Comparison of ENCODE assay signal across 9 cellular contexts in the genomic region with DNA sequence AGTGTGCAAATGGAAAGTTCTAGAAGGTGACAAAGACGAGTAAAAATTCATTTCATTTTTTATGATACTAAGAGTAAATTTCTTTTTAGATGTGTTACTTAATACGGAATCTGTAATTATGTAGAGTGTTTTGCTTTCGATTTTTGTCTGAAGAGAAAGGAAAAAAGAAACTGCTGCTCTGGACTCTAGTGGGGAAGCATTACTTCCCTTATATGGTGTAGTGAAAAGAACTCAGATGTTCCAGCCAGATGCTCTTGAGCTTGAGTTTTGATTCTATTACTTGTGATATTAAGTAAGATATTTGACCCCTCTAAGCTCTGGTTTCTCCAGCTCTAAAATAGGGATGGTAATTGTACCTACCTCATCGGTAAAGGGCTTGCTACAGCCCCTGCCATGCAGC. TPM values are rescaled to one million over a fixed set of nuclear protein-coding genes. Genes with fewer than 3 reads are reported as not detected.
DNase-seq lines count a peak whose midpoint lies in the region; ATAC-seq and TF ChIP-seq lines count a peak whose summit lies in the region.
"Had no signal": no experiment of that assay in that cellular context is flagged by ENCODE, and none has a peak within 500 bp of the region (broad histone marks: within the 10 kb centered on the region; RNA-seq: fewer than 3 reads in every experiment).

No MANE protein-coding gene starts in this region.

- TF ChIP-seq EP300 in gastroesophageal sphincter (IDR thresholded peaks at IDR 0.05), result no peak

- POLR2A ChIA-PET in A673 (lab: Charles Lee; ENCODE audit: low non-redundant PET), result no interaction called here

- CTCF ChIA-PET in A673 (lab: Charles Lee), result no interaction called here

- H3K27me3 ChIP-seq in gastroesophageal sphincter (no peaks in the 10 kb centered on the region), A673 (replicated peaks; ENCODE audit: insufficient read depth, low read depth, low read length, poor library complexity) (no peaks in the 10 kb centered on the region), prostate gland (replicated peaks; ENCODE audit: insufficient read depth) (no peaks in the 10 kb centered on the region), Peyer's patch (no peaks in the 10 kb centered on the region)

- no peak for TF ChIP-seq CTCF in gastroesophageal sphincter (IDR thresholded peaks at IDR 0.05)
- TF ChIP-seq CTCF in A673 (conservative IDR thresholded peaks at IDR 0.05; ENCODE audit: low read depth, low read length), result no peak
- TF ChIP-seq CTCF in prostate gland (IDR thresholded peaks at IDR 0.05), result no peak
- no peak for TF ChIP-seq CTCF in Peyer's patch (IDR thresholded peaks at IDR 0.05)

- H3K36me3 ChIP-seq in gastroesophageal sphincter, result no peaks in the 10 kb centered on the region
- no peaks in the 10 kb centered on the region for H3K36me3 ChIP-seq in A673 (ENCODE audit: insufficient read depth, low read length, poor library complexity, severe bottlenecking)
- no peaks in the 10 kb centered on the region for H3K36me3 ChIP-seq in prostate gland
- no peaks in the 10 kb centered on the region for H3K36me3 ChIP-seq in Peyer's patch

- ATAC-seq in GM18499 (IDR thresholded peaks at IDR 0.05; ENCODE audit: insufficient read depth, unreplicated experiment) (peak; percentile 63), GM21360 (IDR thresholded peaks at IDR 0.05; ENCODE audit: unreplicated experiment) (peak; percentile 57), HG03432 (IDR thresholded peaks at IDR 0.05; ENCODE audit: unreplicated experiment) (peak; percentile 67), gastroesophageal sphincter (no peak)

- intact Hi-C loops in A673 (cut with micrococcal nuclease; ENCODE audit: unreplicated experiment), result no loop called here
- intact Hi-C loops in prostate gland (cut with DNase I), result no loop called here

- WGBS in gastroesophageal sphincter (ENCODE audit: low coverage in 1 of 2), 2 donors, result 27 to 43% methylated on average over 4 of the region's 4 CpGs
- WGBS in prostate gland, result 54% methylated on average over 4 of the region's 4 CpGs

- peak overlapping the region; percentile 26 to 66 (median 48) for H3K27ac ChIP-seq in gastroesophageal sphincter
- H3K27ac ChIP-seq in A673 (ENCODE audit: low read depth, low read length, poor library complexity, severe bottlenecking), result no peak overlapping the region
- H3K27ac ChIP-seq in prostate gland, result peak overlapping the region in 1 of 2 donors; percentile 41
- H3K27ac ChIP-seq in Peyer's patch, result peak overlapping the region in 1 of 4 donors; percentile 26

- H3K9me3 ChIP-seq in gastroesophageal sphincter, result no peaks in the 10 kb centered on the region
- no peaks in the 10 kb centered on the region for H3K9me3 ChIP-seq in A673 (ENCODE audit: low read depth, low read length, poor library complexity, severe bottlenecking)
- H3K9me3 ChIP-seq in prostate gland, result no peaks in the 10 kb centered on the region
- no peaks in the 10 kb centered on the region for H3K9me3 ChIP-seq in Peyer's patch

- no TSS peak for BruUV-seq in A673 (replicated peaks; lab: Mats Ljungman, UMichigan)

- H3K4me1 ChIP-seq in gastroesophageal sphincter (peaks cover 0 to 10% (median 0%) of the 10 kb centered on the region in 3 donors), A673 (ENCODE audit: insufficient read depth, low read length, poor library complexity, severe bottlenecking) (peaks cover 3% of the 10 kb centered on the region), prostate gland (replicated peaks) (no peaks in the 10 kb centered on the region), Peyer's patch (no peaks in the 10 kb centered on the region)

- no peak for TF ChIP-seq POLR2A in gastroesophageal sphincter (IDR thresholded peaks at IDR 0.05)
- no peak for TF ChIP-seq POLR2A in prostate gland (IDR thresholded peaks at IDR 0.05)
- no peak for TF ChIP-seq POLR2A in Peyer's patch (IDR thresholded peaks at IDR 0.05)

- DNase-seq in A673 (ENCODE audit: low spot score) (no peak), NCI-H2107 treated with DMSO at 0.1 percent for 48 hours (lab: John Stamatoyannopoulos, UW; ENCODE audit: unreplicated experiment) (no peak), prostate gland (ENCODE audit: low spot score) (no peak), Peyer's patch (no peak)
- DNase-seq: activated effector memory CD4-positive, alpha-beta T cell treated with anti-CD3 and anti-CD28 coated beads, Interleukin-2, amount 50 U/mL, for 16 hours had no signal

- H3K4me3 ChIP-seq in gastroesophageal sphincter, result no peak overlapping the region
- no peak overlapping the region for H3K4me3 ChIP-seq in A673 (ENCODE audit: low read depth, low read length, poor library complexity, severe bottlenecking)
- no peak overlapping the region for H3K4me3 ChIP-seq in prostate gland
- no peak overlapping the region for H3K4me3 ChIP-seq in Peyer's patch

RNA-seq across cellular contexts. Expression of a gene that starts 12.2 kb away (rescaled TPM):
- total RNA-seq in gastroesophageal sphincter (10 to 100 TPM; 17.4 to 36.9 (median 20.1) TPM), A673 (2021) (17.4 and 22.0 TPM in 2 replicates), prostate gland (10 to 100 TPM in 1 of 2 donors, 1 to 10 TPM in 1; 4.5 to 23.3 TPM), Peyer's patch (1 to 10 TPM in 3 of 4 donors, under 1 TPM in 1; 0.35 to 2.3 (median 1.8) TPM)

RNA-seq across cellular contexts. Expression of a gene that starts 29.8 kb away (rescaled TPM):
- total RNA-seq in gastroesophageal sphincter (10 to 100 TPM; 16.7 to 34.9 (median 23.5) TPM), A673 (2021) (44.1 and 50.0 TPM in 2 replicates), prostate gland (10 to 100 TPM; 14.2 to 29.9 TPM), Peyer's patch (10 to 100 TPM in 3 of 4 donors, 1 to 10 TPM in 1; 9.1 to 29.4 (median 16.8) TPM)
